ENCODE assay signal across 19 cellular contexts in the genomic region with DNA sequence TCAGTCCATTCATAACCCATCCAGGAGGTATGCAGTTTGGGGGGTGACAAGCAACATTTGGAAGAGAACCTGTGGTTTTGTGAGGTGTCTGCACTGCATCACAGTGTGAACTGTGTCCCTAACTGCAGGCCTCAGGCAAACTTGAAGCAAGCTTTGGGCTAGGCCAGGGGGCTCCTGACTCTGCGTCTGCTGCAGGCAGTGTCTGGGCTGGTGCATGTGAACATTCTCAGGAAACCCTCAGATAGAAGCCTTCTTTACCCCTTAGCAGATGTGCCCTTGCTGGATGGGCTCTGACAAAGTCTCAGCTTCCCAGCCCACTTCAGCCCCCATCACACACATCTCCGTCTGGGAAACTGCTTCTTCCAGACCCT.
"Had no signal": no experiment of that assay in that cellular context is flagged by ENCODE, and none has a peak within 500 bp of the region (broad histone marks: within the 10 kb centered on the region; RNA-seq: fewer than 3 reads in every experiment).

No MANE protein-coding gene starts in this region.

- H3K4me1 ChIP-seq: colonic mucosa, left lung, parathyroid adenoma, suprapubic skin had no signal

- H3K9me3 ChIP-seq: body of pancreas, colonic mucosa, left lung, mucosa of descending colon, neutrophil, suprapubic skin had no signal

- H3K79me2 ChIP-seq: parathyroid adenoma had no signal

- DNase-seq: activated CD4-positive, alpha-beta T cell treated with anti-CD3 and anti-CD28 coated beads, Interleukin-2, amount 10 ng/mL, durations not matched to agents 24 days and 14 days; activated CD8-positive, alpha-beta memory T cell treated with anti-CD3 and anti-CD28 coated beads, Interleukin-2, amount 50 U/mL, for 4 hours; activated naive CD4-positive, alpha-beta T cell; activated naive CD8-positive, alpha-beta T cell treated with anti-CD3 and anti-CD28 coated beads, Interleukin-2, amount 10 ng/mL, durations not matched to agents 7 days and 5 days; caudate nucleus; colonic mucosa; foreskin melanocyte; mucosa of descending colon; naive B cell; stimulated activated CD4-positive, alpha-beta T cell treated with anti-CD3 and anti-CD28 coated beads, Interleukin-12 subunit alpha, Interleukin-12 subunit beta, amount 100 ng/mL, for 4 hours; stimulated activated naive CD8-positive, alpha-beta T cell treated with anti-CD3 and anti-CD28 coated beads, Interleukin-15, amount 100 ng/mL, for 72 hours; T-helper 9 cell; trophoblast cell had no signal

- ATAC-seq: body of pancreas; mucosa of descending colon; SK-N-SH treated with all-trans-retinoic acid at 6 μM for 48 hours; stimulated activated naive CD8-positive, alpha-beta T cell treated with anti-CD3 and anti-CD28 coated beads, Interleukin-15, amount 100 ng/mL, for 72 hours had no signal

- H2AFZ ChIP-seq: parathyroid adenoma had no signal

- H3K27ac ChIP-seq: body of pancreas, colonic mucosa, left lung, neutrophil, parathyroid adenoma, suprapubic skin had no signal

- H3K27me3 ChIP-seq: body of pancreas, colonic mucosa, left lung, neutrophil, suprapubic skin had no signal

- H3K9ac ChIP-seq: parathyroid adenoma had no signal

- H3K36me3 ChIP-seq: colonic mucosa, left lung, neutrophil, suprapubic skin had no signal

- H3K4me3 ChIP-seq: body of pancreas, colonic mucosa, left lung, mucosa of descending colon, suprapubic skin had no signal
